ENCODE assay signal across 6 cellular contexts in genomic region chr2:63649829-63650228, GRCh38.
"Had no signal": no experiment of that assay in that cellular context is flagged by ENCODE, and none has a peak within 500 bp of the region (broad histone marks: within the 10 kb centered on the region; RNA-seq: fewer than 3 reads in every experiment).

No MANE protein-coding gene starts in this region.

- H3K9ac ChIP-seq: GM23248 had no signal

- H3K4me3 ChIP-seq: GM23248, HAP-1 had no signal

- H3K36me3 ChIP-seq: HAP-1 had no signal

- H3K4me1 ChIP-seq: HAP-1 had no signal

- H3K27ac ChIP-seq: GM23248, HL-60 had no signal

- H2AFZ ChIP-seq: GM23248 had no signal

- H3K9me3 ChIP-seq: HAP-1 had no signal

- DNase-seq: GM23248, GOT3, H7, HFFc6 had no signal
